ENCODE assay signal across 22 cellular contexts in genomic region chr16:8679156-8679555, GRCh38.
"Had no signal": no experiment of that assay in that cellular context is flagged by ENCODE, and none has a peak within 500 bp of the region (broad histone marks: within the 10 kb centered on the region; RNA-seq: fewer than 3 reads in every experiment).

No MANE protein-coding gene starts in this region.

- H3K4me3 ChIP-seq: colonic mucosa, gastroesophageal sphincter, heart right ventricle, left lung, SJSA1, tibial artery had no signal

- FAIRE-seq: endometrium, islet of Langerhans had no signal

- DNase-seq: activated CD4-positive, alpha-beta T cell treated with anti-CD3 and anti-CD28 coated beads, Interleukin-2, amount 10 ng/mL, durations not matched to agents 7 days and 5 days; activated CD8-positive, alpha-beta memory T cell treated with anti-CD3 and anti-CD28 coated beads for 24 hours; activated naive CD4-positive, alpha-beta T cell treated with Interleukin-2 at 50 U/mL for 16 hours; activated naive CD8-positive, alpha-beta T cell treated with anti-CD3 and anti-CD28 coated beads, Interleukin-2, amount 50 U/mL, for 24 hours; caudate nucleus; colonic mucosa; heart right ventricle; left lung; natural killer cell; posterior cingulate gyrus; retina; stimulated activated CD4-positive, alpha-beta T cell treated with anti-CD3 and anti-CD28 coated beads, Interleukin-4, amount 100 ng/mL, for 24 hours; stimulated activated naive CD4-positive, alpha-beta T cell; tibial artery had no signal

- H3K4me3 Mint-ChIP-seq: activated CD4-positive, alpha-beta T cell treated with anti-CD3 and anti-CD28 coated beads, Interleukin-2, amount 10 ng/mL, durations not matched to agents 7 days and 5 days; activated naive CD8-positive, alpha-beta T cell treated with anti-CD3 and anti-CD28 coated beads, Interleukin-2, amount 50 U/mL, for 24 hours; activated T-helper 1 cell treated with anti-CD3 and anti-CD28 coated beads, Interleukin-12 subunit alpha, Interleukin-12 subunit beta, Interleukin-2, Interleukin-4 antibody, amounts not matched to agents 30 ng/mL and 10 ng/mL and 1 ng/mL, durations not matched to agents 14 hours and 24 hours and 36 hours; memory B cell; natural killer cell; T-helper 2 cell treated with Interferon-gamma antibody and Interleukin-4, amounts not matched to agents 5 μg/mL and 100 μg/mL, for 36 hours had no signal

- H3K36me3 Mint-ChIP-seq: natural killer cell had no signal

- H3K27ac Mint-ChIP-seq: activated CD4-positive, alpha-beta T cell treated with anti-CD3 and anti-CD28 coated beads, Interleukin-2, amount 10 ng/mL, durations not matched to agents 7 days and 5 days; activated naive CD8-positive, alpha-beta T cell treated with anti-CD3 and anti-CD28 coated beads, Interleukin-2, amount 50 U/mL, for 24 hours; activated T-helper 1 cell treated with anti-CD3 and anti-CD28 coated beads, Interleukin-12 subunit alpha, Interleukin-12 subunit beta, Interleukin-2, Interleukin-4 antibody, amounts not matched to agents 30 ng/mL and 10 ng/mL and 1 ng/mL, durations not matched to agents 14 hours and 24 hours and 36 hours; memory B cell; natural killer cell; T-helper 2 cell treated with Interferon-gamma antibody and Interleukin-4, amounts not matched to agents 5 μg/mL and 100 μg/mL, for 36 hours had no signal

- H3K27me3 ChIP-seq: colonic mucosa, gastroesophageal sphincter, heart right ventricle, left lung, SJSA1, tibial artery had no signal

- ATAC-seq: activated naive CD8-positive, alpha-beta T cell treated with anti-CD3 and anti-CD28 coated beads, Interleukin-2, amount 50 U/mL, for 24 hours; gastroesophageal sphincter; heart right ventricle; left lung; natural killer cell had no signal

- H3K9me3 Mint-ChIP-seq: T-helper 2 cell treated with Interferon-gamma antibody and Interleukin-4, amounts not matched to agents 5 μg/mL and 100 μg/mL, for 36 hours had no signal

- H3K36me3 ChIP-seq: colonic mucosa, gastroesophageal sphincter, heart right ventricle, left lung, neutrophil, SJSA1, tibial artery had no signal

- H3K27me3 Mint-ChIP-seq: activated CD4-positive, alpha-beta T cell treated with anti-CD3 and anti-CD28 coated beads, Interleukin-2, amount 10 ng/mL, durations not matched to agents 7 days and 5 days had no signal
